21 cellular contexts compared by ENCODE assay signal in genomic region chr3:126948980-126949535, GRCh38.
"Had no signal": no experiment of that assay in that cellular context is flagged by ENCODE, and none has a peak within 500 bp of the region (broad histone marks: within the 10 kb centered on the region; RNA-seq: fewer than 3 reads in every experiment).

No MANE protein-coding gene starts in this region.

- H3K4me1 ChIP-seq: body of pancreas, esophagus squamous epithelium, pancreas, thyroid gland, uterus had no signal

- H3K36me3 ChIP-seq: pancreas, thyroid gland, uterus had no signal

- H3K4me3 ChIP-seq: body of pancreas, esophagus squamous epithelium, lung, pancreas, thyroid gland, uterus had no signal

- ATAC-seq: activated CD4-positive, alpha-beta T cell treated with anti-CD3 and anti-CD28 coated beads for 36 hours; activated CD8-positive, alpha-beta memory T cell treated with anti-CD3 and anti-CD28 coated beads, Interleukin-2, amount 10 ng/mL, durations not matched to agents 7 days and 5 days; body of pancreas; stimulated activated naive B cell treated with anti-CD40 and anti-IgM and Interleukin-4, amounts not matched to agents 10 μg/mL and 1 μg/mL and 100 μg/mL, for 72 hours had no signal

- H3K27me3 Mint-ChIP-seq: activated CD4-positive, alpha-beta memory T cell treated with anti-CD3 and anti-CD28 coated beads for 36 hours; activated CD4-positive, alpha-beta T cell treated with anti-CD3 and anti-CD28 coated beads for 36 hours; activated CD8-positive, alpha-beta memory T cell treated with anti-CD3 and anti-CD28 coated beads, Interleukin-2, amount 10 ng/mL, durations not matched to agents 7 days and 5 days; activated naive CD8-positive, alpha-beta T cell had no signal

- H3K4me3 Mint-ChIP-seq: activated CD4-positive, alpha-beta memory T cell treated with anti-CD3 and anti-CD28 coated beads for 36 hours; activated CD4-positive, alpha-beta T cell treated with anti-CD3 and anti-CD28 coated beads for 36 hours; activated CD8-positive, alpha-beta memory T cell treated with anti-CD3 and anti-CD28 coated beads, Interleukin-2, amount 10 ng/mL, durations not matched to agents 7 days and 5 days; activated naive CD8-positive, alpha-beta T cell; stimulated activated naive B cell treated with anti-CD40 and anti-IgM and Interleukin-4, amounts not matched to agents 10 μg/mL and 1 μg/mL and 100 μg/mL, for 72 hours had no signal

- H3K27ac Mint-ChIP-seq: activated CD4-positive, alpha-beta memory T cell treated with anti-CD3 and anti-CD28 coated beads for 36 hours; activated CD4-positive, alpha-beta T cell treated with anti-CD3 and anti-CD28 coated beads for 36 hours; activated CD8-positive, alpha-beta memory T cell treated with anti-CD3 and anti-CD28 coated beads, Interleukin-2, amount 10 ng/mL, durations not matched to agents 7 days and 5 days; activated naive CD8-positive, alpha-beta T cell; stimulated activated naive B cell treated with anti-CD40 and anti-IgM and Interleukin-4, amounts not matched to agents 10 μg/mL and 1 μg/mL and 100 μg/mL, for 72 hours had no signal

- DNase-seq: activated CD4-positive, alpha-beta memory T cell treated with anti-CD3 and anti-CD28 coated beads for 36 hours; activated CD4-positive, alpha-beta T cell treated with anti-CD3 and anti-CD28 coated beads for 36 hours; activated CD8-positive, alpha-beta memory T cell treated with anti-CD3 and anti-CD28 coated beads, Interleukin-2, amount 10 ng/mL, durations not matched to agents 7 days and 5 days; activated effector memory CD4-positive, alpha-beta T cell treated with Interleukin-2 at 50 U/mL for 16 hours; activated T-cell treated with anti-CD3 and anti-CD28 coated beads, Interleukin-2, amount 50 U/mL, for 1 hour; amniotic stem cell; body of pancreas; central memory CD4-positive, alpha-beta T cell; cortex of kidney; effector CD8-positive, alpha-beta T cell; esophagus squamous epithelium; pancreas; stimulated activated CD4-positive, alpha-beta T cell treated with anti-CD3 and anti-CD28 coated beads, Interleukin-15, amount 100 ng/mL, for 24 hours; stimulated activated CD4-positive, alpha-beta T cell treated with anti-CD3 and anti-CD28 coated beads, Interleukin-4, amount 100 ng/mL, for 1 hour; stimulated activated naive B cell treated with anti-CD40 and anti-IgM and Interleukin-4, amounts not matched to agents 10 μg/mL and 1 μg/mL and 100 μg/mL, for 72 hours; T-helper 2 cell; thyroid gland; uterus had no signal

- H3K9me3 ChIP-seq: body of pancreas, esophagus squamous epithelium, pancreas, thyroid gland, uterus had no signal

- H3K27ac ChIP-seq: body of pancreas, esophagus squamous epithelium, pancreas, thyroid gland, uterus had no signal

- H3K36me3 Mint-ChIP-seq: activated CD8-positive, alpha-beta memory T cell treated with anti-CD3 and anti-CD28 coated beads, Interleukin-2, amount 10 ng/mL, durations not matched to agents 7 days and 5 days; activated naive CD8-positive, alpha-beta T cell had no signal

- H3K27me3 ChIP-seq: body of pancreas, esophagus squamous epithelium, pancreas, thyroid gland, uterus had no signal

- FAIRE-seq: endothelial cell of umbilical vein, pancreas had no signal

- H3K9me3 Mint-ChIP-seq: activated CD4-positive, alpha-beta memory T cell treated with anti-CD3 and anti-CD28 coated beads for 36 hours; stimulated activated naive B cell treated with anti-CD40 and anti-IgM and Interleukin-4, amounts not matched to agents 10 μg/mL and 1 μg/mL and 100 μg/mL, for 72 hours had no signal

- H3K4me1 Mint-ChIP-seq: activated CD8-positive, alpha-beta memory T cell treated with anti-CD3 and anti-CD28 coated beads, Interleukin-2, amount 10 ng/mL, durations not matched to agents 7 days and 5 days had no signal
